ENCODE assay signal across 10 cellular contexts in the genomic region with DNA sequence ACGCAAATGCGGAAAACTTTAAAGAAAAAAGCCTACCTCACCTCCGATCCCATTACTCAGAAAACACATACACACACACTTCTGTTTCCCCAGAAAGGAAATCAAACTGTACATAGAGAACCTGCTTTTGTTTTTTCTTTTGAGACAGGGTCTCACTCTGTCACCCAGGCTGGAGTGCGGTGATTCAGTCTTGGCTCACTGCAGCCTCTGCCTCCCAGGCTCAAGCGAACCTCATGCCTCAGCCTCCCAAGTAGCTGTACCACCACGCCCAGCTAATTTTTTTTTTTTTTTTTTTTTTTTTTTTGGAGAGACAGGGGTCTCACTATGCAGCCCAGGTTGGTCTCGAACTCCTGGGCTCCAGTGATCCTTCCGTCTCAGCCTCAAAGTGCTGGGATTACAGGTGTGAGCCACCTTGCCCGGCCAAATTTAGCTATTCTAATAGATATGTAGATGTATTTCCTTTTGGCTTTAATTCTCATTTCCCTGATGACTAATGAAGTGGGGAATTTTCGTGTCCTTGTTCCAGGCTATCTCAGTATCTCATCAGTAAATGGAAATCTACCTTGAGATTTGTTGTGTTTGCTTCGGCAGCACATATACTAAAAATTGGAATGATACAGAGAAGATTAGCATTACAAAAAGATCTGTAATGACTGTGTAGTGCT. TPM values are rescaled to one million over a fixed set of nuclear protein-coding genes. Genes with fewer than 3 reads are reported as not detected.
A peak's percentile ranks its signal among the peaks of the same experiment; 100 is the strongest.
DNase-seq lines count a peak whose midpoint lies in the region; ATAC-seq and TF ChIP-seq lines count a peak whose summit lies in the region.
"Had no signal": no experiment of that assay in that cellular context is flagged by ENCODE, and none has a peak within 500 bp of the region (broad histone marks: within the 10 kb centered on the region; RNA-seq: fewer than 3 reads in every experiment).

No MANE protein-coding gene starts in this region.

- no peaks in the 10 kb centered on the region for H3K9me3 Mint-ChIP-seq in activated naive CD8-positive, alpha-beta T cell (ENCODE audit: low read depth)

- H3K27ac Mint-ChIP-seq in activated naive CD8-positive, alpha-beta T cell, result peak overlapping the region; percentile 91

- H3K36me3 ChIP-seq in BLaER1 treated with 17β-estradiol and CSF1 and Interleukin-3, amounts not matched to agents 10 nM and 100 nM, result no peaks in the 10 kb centered on the region
- H3K36me3 ChIP-seq in lower lobe of right lung, result no peaks in the 10 kb centered on the region
- H3K36me3 ChIP-seq in psoas muscle (ENCODE audit: insufficient read depth in 1 of 2, low read depth in 1 of 2), result no peaks in the 10 kb centered on the region

- H3K4me2 ChIP-seq in BLaER1 treated with 17β-estradiol and CSF1 and Interleukin-3, amounts not matched to agents 10 nM and 100 nM, result peak overlapping the region; percentile 61 to 84 (median 69); a peak in 21 of 22 replicates

- ATAC-seq in lower lobe of right lung, result no peak
- ATAC-seq in psoas muscle, result no peak
- no peak for ATAC-seq in HG02885 (IDR thresholded peaks at IDR 0.05; ENCODE audit: poor library complexity, unreplicated experiment)

- peaks cover 41 to 53% (median 47%) of the 10 kb centered on the region in 10 experiments for H3K4me1 ChIP-seq in BLaER1 treated with 17β-estradiol and CSF1 and Interleukin-3, amounts not matched to agents 10 nM and 100 nM
- peaks cover 35% of the 10 kb centered on the region for H3K4me1 ChIP-seq in lower lobe of right lung
- peaks cover 5% of the 10 kb centered on the region for H3K4me1 ChIP-seq in psoas muscle

- H3K4me1 Mint-ChIP-seq in activated naive CD8-positive, alpha-beta T cell (ENCODE audit: low read depth), result peaks cover 74% of the 10 kb centered on the region

- H3K36me3 Mint-ChIP-seq in activated naive CD8-positive, alpha-beta T cell, result peaks cover 3% of the 10 kb centered on the region

- DNase-seq in HT-29 (ENCODE audit: low spot score) (peak; percentile 59), lower lobe of right lung (no peak), psoas muscle (no peak), NCI-H748 (lab: John Stamatoyannopoulos, UW; ENCODE audit: unreplicated experiment) (no peak)
- no peak for DNase-seq in central memory CD4-positive, alpha-beta T cell
- DNase-seq: activated CD4-positive, CD25-positive, alpha-beta regulatory T cell; NCI-H2029 treated with DMSO at 0.1 percent for 48 hours had no signal

- peaks cover 0 to 24% (median 0%) of the 10 kb centered on the region in 11 experiments; a peak in 5 of 22 replicates for H4K20me1 ChIP-seq in BLaER1 treated with 17β-estradiol and CSF1 and Interleukin-3, amounts not matched to agents 10 nM and 100 nM

- peak overlapping the region; percentile 57 for H3K4me3 Mint-ChIP-seq in activated naive CD8-positive, alpha-beta T cell

- 73 to 75% (median 73%) methylated on average over 11 of the region's 11 CpGs for WGBS in psoas muscle, 3 donors

- H3K9me3 ChIP-seq in BLaER1 treated with 17β-estradiol and CSF1 and Interleukin-3, amounts not matched to agents 10 nM and 100 nM (replicated peaks in 1 of 11), result peaks cover 0 to 6% (median 0%) of the 10 kb centered on the region in 11 experiments; a peak in 3 of 22 replicates
- H3K9me3 ChIP-seq in lower lobe of right lung (no peaks in the 10 kb centered on the region), psoas muscle (no peaks in the 10 kb centered on the region)

- H3K4me3 ChIP-seq in BLaER1 treated with 17β-estradiol and CSF1 and Interleukin-3, amounts not matched to agents 10 nM and 100 nM, result no peak overlapping the region
- no peak overlapping the region for H3K4me3 ChIP-seq in lower lobe of right lung
- no peak overlapping the region for H3K4me3 ChIP-seq in psoas muscle

- peaks cover 0 to 36% (median 7%) of the 10 kb centered on the region in 11 experiments; a peak in 10 of 22 replicates for H3K27me3 ChIP-seq in BLaER1 treated with 17β-estradiol and CSF1 and Interleukin-3, amounts not matched to agents 10 nM and 100 nM
- H3K27me3 ChIP-seq in lower lobe of right lung (ENCODE audit: low read depth), result no peaks in the 10 kb centered on the region
- no peaks in the 10 kb centered on the region for H3K27me3 ChIP-seq in psoas muscle (ENCODE audit: insufficient read depth in 3 of 3, low read length in 2 of 3)

- H3K9ac ChIP-seq in BLaER1 treated with 17β-estradiol and CSF1 and Interleukin-3, amounts not matched to agents 10 nM and 100 nM, result 0 out of 22 replicates have a peak overlapping the region, but pooled peaks of 1 of the 11 experiments have one; percentile 1

- no peaks in the 10 kb centered on the region for H3K27me3 Mint-ChIP-seq in activated naive CD8-positive, alpha-beta T cell

- intact Hi-C loops in lower lobe of right lung (cut with DNase I), result no loop called here
- intact Hi-C loops in psoas muscle (cut with DNase I), result no loop called here

- no peak overlapping the region for H3K27ac ChIP-seq in BLaER1 treated with 17β-estradiol and CSF1 and Interleukin-3, amounts not matched to agents 10 nM and 100 nM
- H3K27ac ChIP-seq in lower lobe of right lung, result peak overlapping the region; percentile 40
- no peak overlapping the region for H3K27ac ChIP-seq in psoas muscle

- no peak for TF ChIP-seq CTCF in lower lobe of right lung (IDR thresholded peaks at IDR 0.05)
- TF ChIP-seq CTCF in psoas muscle (IDR thresholded peaks at IDR 0.05), result no peak

RNA-seq across cellular contexts. Expression of a gene that starts 25.7 kb away (rescaled TPM):
- 36.0 and 45.3 TPM in 2 replicates for total RNA-seq in HT-29 (2014; rRNA removed; shearing (Covaris generic))
- 36.0 TPM for total RNA-seq in lower lobe of right lung
- 10 to 100 TPM in 1 of 4 donors, 1 to 10 TPM in 3; 3.6 to 11.4 (median 8.3) TPM for total RNA-seq in psoas muscle
- 1 to 10 TPM; 3.6 to 6.1 (median 5.1) TPM for polyA plus RNA-seq in psoas muscle
